In the genomic region with DNA sequence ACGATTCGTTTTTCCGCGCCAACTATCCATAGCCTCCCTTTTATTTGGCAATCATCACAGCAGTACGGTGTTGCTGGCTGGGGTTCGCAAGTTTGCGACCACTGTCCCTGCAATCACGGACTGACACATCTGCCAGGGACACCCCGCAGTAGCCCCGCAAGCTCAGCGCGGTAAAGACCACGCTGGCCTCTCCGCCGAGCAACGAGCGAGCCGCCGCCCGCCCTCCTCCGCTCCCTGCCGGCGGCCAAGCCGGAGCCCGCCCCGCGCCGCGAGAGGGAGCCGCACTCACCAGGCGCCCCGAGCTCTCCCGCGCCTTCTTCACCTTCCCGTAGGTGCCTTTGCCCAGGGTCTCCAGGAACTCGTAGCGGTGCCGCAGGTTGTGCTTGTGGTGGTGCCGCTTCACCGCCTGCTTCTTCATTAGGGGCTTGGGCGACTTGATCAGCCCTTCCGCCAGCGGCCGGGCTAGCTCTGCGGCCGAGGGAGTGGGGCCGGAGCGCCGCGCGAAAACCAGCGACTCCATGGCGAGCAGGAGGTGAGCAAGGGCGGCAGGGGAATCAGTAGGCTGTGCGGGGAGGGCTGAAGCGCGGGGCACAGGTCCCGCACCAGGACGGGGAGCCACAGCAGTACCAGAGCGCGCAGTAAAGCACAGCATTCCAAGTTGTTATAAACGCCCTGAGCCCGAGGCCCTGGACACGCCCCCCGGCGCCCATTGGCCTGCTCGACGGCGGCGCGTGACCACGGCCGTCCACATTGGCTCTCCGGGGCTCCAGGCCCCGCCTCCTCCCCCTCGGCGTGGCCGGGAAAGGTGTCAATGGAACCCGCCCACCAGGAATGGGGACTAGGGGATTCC, we compare ENCODE assay signal across 8 cellular contexts. TPM values are rescaled to one million over a fixed set of nuclear protein-coding genes. Genes with fewer than 3 reads are reported as not detected.
A peak's percentile ranks its signal among the peaks of the same experiment; 100 is the strongest.
DNase-seq lines count a peak whose midpoint lies in the region; ATAC-seq and TF ChIP-seq lines count a peak whose summit lies in the region.

Gene NUAK2, minus strand, starts transcription at position 637 of the 850 bp plus-strand sequence. Its CDS starts 117 bp downstream, at position 520.

- H3K4me1 Mint-ChIP-seq in endothelial cell (ENCODE audit: unreplicated experiment), result peaks cover 35% of the 10 kb centered on the region

- no peak within 1 kb of the TSS for H2AK5ac ChIP-seq in mesendoderm (ENCODE audit: low read length)

- H3K27me3 ChIP-seq in mesendoderm (ENCODE audit: insufficient read depth, low read length, poor library complexity), result no peaks in the 10 kb centered on the region

- H3K4ac ChIP-seq in mesendoderm (ENCODE audit: low read depth, low read length), result no peak within 1 kb of the TSS

- H3K79me1 ChIP-seq in mesendoderm (ENCODE audit: low read length), result peaks cover 6% of the 10 kb centered on the region

- peak within 1 kb of the TSS; percentile 91 for H3K56ac ChIP-seq in mesendoderm (ENCODE audit: low read length)

- peak within 1 kb of the TSS; percentile 8 for H3K27ac Mint-ChIP-seq in endothelial cell (ENCODE audit: unreplicated experiment)

- H3K9ac ChIP-seq in mesendoderm (ENCODE audit: low read length), result peak within 1 kb of the TSS; percentile 90

- H4K5ac ChIP-seq in mesendoderm (ENCODE audit: low read length), result no peak within 1 kb of the TSS

- H3K18ac ChIP-seq in mesendoderm (ENCODE audit: low read length), result peak within 1 kb of the TSS; percentile 43

- H3K4me1 ChIP-seq in mesendoderm (ENCODE audit: control insufficient read depth, low read depth, low read length), result peaks cover 20% of the 10 kb centered on the region

- ATAC-seq in HG03432 (IDR thresholded peaks at IDR 0.05; ENCODE audit: unreplicated experiment) (peak; percentile 64), HG02973 (IDR thresholded peaks at IDR 0.05; ENCODE audit: unreplicated experiment) (no peak)

- DNase-seq in COLO668 (lab: John Stamatoyannopoulos, UW; ENCODE audit: unreplicated experiment), result peak; percentile 98
- peak; percentile 44 to 62 for DNase-seq in NOMO-1 (lab: John Stamatoyannopoulos, UW; ENCODE audit: unreplicated experiment in 2 of 2)
- peak; percentile 88 for DNase-seq in activated CD8-positive, alpha-beta memory T cell treated with anti-CD3 and anti-CD28 coated beads, Interleukin-2, amount 50 U/mL, for 48 hours
- peak; percentile 91 for DNase-seq in endothelial cell (ENCODE audit: low spot score)
- peak; percentile 99 for DNase-seq in mesendoderm
- peak; percentile 68 for DNase-seq in stimulated activated CD8-positive, alpha-beta memory T cell treated with anti-CD3 and anti-CD28 coated beads, Interleukin-12 subunit alpha, Interleukin-12 subunit beta, amount 100 ng/mL, for 24 hours (ENCODE audit: extremely low read depth)

- peak within 1 kb of the TSS; percentile 96 for H3K4me3 Mint-ChIP-seq in endothelial cell (ENCODE audit: unreplicated experiment)

- H3K9me3 Mint-ChIP-seq in endothelial cell (ENCODE audit: unreplicated experiment), result no peaks in the 10 kb centered on the region

- peaks cover 3% of the 10 kb centered on the region for H3K36me3 Mint-ChIP-seq in endothelial cell (ENCODE audit: low read depth, unreplicated experiment)

- no peaks in the 10 kb centered on the region for H3K36me3 ChIP-seq in mesendoderm (ENCODE audit: control insufficient read depth, insufficient read depth, low read length)

- peaks cover 50% of the 10 kb centered on the region for H3K79me2 ChIP-seq in mesendoderm (ENCODE audit: control insufficient read depth, insufficient read depth, low read length)

- no peaks in the 10 kb centered on the region for H3K27me3 Mint-ChIP-seq in endothelial cell (ENCODE audit: unreplicated experiment)

- no peak within 1 kb of the TSS for H2BK120ac ChIP-seq in mesendoderm (ENCODE audit: low read depth, low read length)

- H3K4me3 ChIP-seq in mesendoderm (ENCODE audit: low read length), result peak within 1 kb of the TSS; percentile 87

- H4K8ac ChIP-seq in mesendoderm (ENCODE audit: low read depth, low read length), result no peak within 1 kb of the TSS

- H2BK15ac ChIP-seq in mesendoderm (replicated peaks; ENCODE audit: low read depth), result no peak within 1 kb of the TSS

- no peak for TF ChIP-seq CTCF in endothelial cell (IDR thresholded peaks at IDR 0.05; ENCODE audit: unreplicated experiment)

- no CpG with 5 or more reads among the region's 79 CpGs for WGBS in mesendoderm (ENCODE audit: extremely low coverage, insufficient coverage, low lambda C conversion rate)

- H3K4me2 ChIP-seq in mesendoderm (ENCODE audit: low read length), result peak within 1 kb of the TSS; percentile 95

- H3K27ac ChIP-seq in mesendoderm (ENCODE audit: low read depth, low read length), result peak within 1 kb of the TSS; percentile 18

- H2BK5ac ChIP-seq in mesendoderm (ENCODE audit: low read length), result no peak within 1 kb of the TSS

- H3K23ac ChIP-seq in mesendoderm (ENCODE audit: low read length), result peak within 1 kb of the TSS; percentile 11

RNA-seq across cellular contexts. Expression of gene NUAK2, which starts in this region (rescaled TPM):
- total RNA-seq in endothelial cell (ENCODE audit: unreplicated experiment), result 3.6 TPM
- polyA plus RNA-seq in mesendoderm (2013, experiment 1 of 2), result 11.0 TPM
- polyA plus RNA-seq in mesendoderm (2013, experiment 2 of 2), result 11.3 TPM
